12 cellular contexts compared by ENCODE assay signal in the genomic region with DNA sequence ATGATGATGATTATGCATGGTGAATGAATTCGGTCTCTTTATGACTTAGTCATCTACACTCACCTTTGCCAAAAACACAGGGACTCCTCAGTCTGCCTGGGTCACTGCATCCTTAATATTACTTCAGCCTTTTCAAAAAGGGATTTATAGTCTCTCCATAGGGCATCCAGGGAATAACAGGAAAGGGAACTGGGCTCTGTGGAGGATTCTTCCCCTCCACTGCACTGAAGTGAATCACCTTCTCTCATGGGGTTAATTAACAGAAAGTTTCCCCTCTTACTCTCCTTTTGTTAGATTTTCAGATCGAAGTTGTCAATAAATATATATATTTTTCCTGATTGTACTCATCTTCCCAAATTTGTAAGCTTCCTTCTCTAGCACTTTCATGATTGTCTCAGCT. TPM values are rescaled to one million over a fixed set of nuclear protein-coding genes. Genes with fewer than 3 reads are reported as not detected.
"Had no signal": no experiment of that assay in that cellular context is flagged by ENCODE, and none has a peak within 500 bp of the region (broad histone marks: within the 10 kb centered on the region; RNA-seq: fewer than 3 reads in every experiment).

A gene with protein sequence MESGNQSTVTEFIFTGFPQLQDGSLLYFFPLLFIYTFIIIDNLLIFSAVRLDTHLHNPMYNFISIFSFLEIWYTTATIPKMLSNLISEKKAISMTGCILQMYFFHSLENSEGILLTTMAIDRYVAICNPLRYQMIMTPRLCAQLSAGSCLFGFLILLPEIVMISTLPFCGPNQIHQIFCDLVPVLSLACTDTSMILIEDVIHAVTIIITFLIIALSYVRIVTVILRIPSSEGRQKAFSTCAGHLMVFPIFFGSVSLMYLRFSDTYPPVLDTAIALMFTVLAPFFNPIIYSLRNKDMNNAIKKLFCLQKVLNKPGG (minus strand): TSS at position 101 of the 400 bp plus-strand sequence. CDS start 2,605 bp downstream, outside the sequence.

- H3K36me3 ChIP-seq: HAP-1 had no signal

- H3K4me3 ChIP-seq: GM23248, GM23338, HAP-1 had no signal

- DNase-seq: GM23248, GOT3, H7, H9, HCEC 1CT, HFFc6 had no signal

- H3K9me3 ChIP-seq: HAP-1 had no signal

- FAIRE-seq: H1, H54 had no signal

- H2AFZ ChIP-seq: GM23248, GM23338 had no signal

- ATAC-seq: GM23338, HCT116 had no signal

- H3K4me2 ChIP-seq: GM23338 had no signal

- H3K27ac ChIP-seq: GM23248 had no signal

- H3K9ac ChIP-seq: GM23248 had no signal

- H3K4me1 ChIP-seq: HAP-1 had no signal

RNA-seq across cellular contexts. Expression of the gene that starts here (rescaled TPM):
- total RNA-seq: GM23248, GM23338, H1, H4, H7, H9, HFFc6 had no signal
- polyA plus RNA-seq: GM23248, GM23338, H1 had no signal
